In genomic region chr3:114411811-114412803, GRCh38 we compare ENCODE assay signal across 9 cellular contexts.
DNase-seq lines count a peak whose midpoint lies in the region; ATAC-seq and TF ChIP-seq lines count a peak whose summit lies in the region.
"Had no signal": no experiment of that assay in that cellular context is flagged by ENCODE, and none has a peak within 500 bp of the region (broad histone marks: within the 10 kb centered on the region; RNA-seq: fewer than 3 reads in every experiment).

No MANE protein-coding gene starts in this region.

- H3K36me3 Mint-ChIP-seq in activated T-cell treated with anti-CD3 and anti-CD28 coated beads, Interleukin-2, amount 50 U/mL, for 72 hours (ENCODE audit: insufficient read depth in 2 of 2) = no peaks in the 10 kb centered on the region

- H3K4me3 ChIP-seq in kidney epithelial cell (ENCODE audit: low read depth, low read length) (no peak overlapping the region), transverse colon (no peak overlapping the region)

- no peaks in the 10 kb centered on the region for H3K9me3 ChIP-seq in transverse colon

- H3K4me3 Mint-ChIP-seq in activated T-cell treated with anti-CD3 and anti-CD28 coated beads, Interleukin-2, amount 50 U/mL, for 72 hours = peak overlapping the region; percentile 63 to 79
- H3K4me3 Mint-ChIP-seq: naive thymus-derived CD4-positive, alpha-beta T cell had no signal

- H3K36me3 ChIP-seq in kidney epithelial cell (ENCODE audit: control insufficient read depth, insufficient read depth, low read length) (no peaks in the 10 kb centered on the region), transverse colon (no peaks in the 10 kb centered on the region)

- H3K27me3 Mint-ChIP-seq in activated T-cell treated with anti-CD3 and anti-CD28 coated beads, Interleukin-2, amount 50 U/mL, for 72 hours (ENCODE audit: low read depth) = no peaks in the 10 kb centered on the region

- intact Hi-C loops in transverse colon (cut with DNase I; ENCODE audit: low total_unique reads) = no loop called here

- H3K9me3 Mint-ChIP-seq in activated T-cell treated with anti-CD3 and anti-CD28 coated beads, Interleukin-2, amount 50 U/mL, for 72 hours = no peaks in the 10 kb centered on the region
- H3K9me3 Mint-ChIP-seq: naive thymus-derived CD4-positive, alpha-beta T cell had no signal

- H3K4me1 ChIP-seq in transverse colon = peaks cover 0 to 20% (median 3%) of the 10 kb centered on the region in 4 donors

- peak; percentile 51 to 54 for DNase-seq in activated T-cell treated with anti-CD3 and anti-CD28 coated beads, Interleukin-2, amount 50 U/mL, for 72 hours
- DNase-seq in kidney epithelial cell (ENCODE audit: low read depth) (peak; percentile 57), transverse colon (no peak), RPMI8226 (no peak), KBM-7 (no peak)

- TF ChIP-seq EP300 in transverse colon (IDR thresholded peaks at IDR 0.05; ENCODE audit: low read depth) = no peak

- peaks cover 40% of the 10 kb centered on the region for H3K4me1 Mint-ChIP-seq in activated T-cell treated with anti-CD3 and anti-CD28 coated beads, Interleukin-2, amount 50 U/mL, for 72 hours (ENCODE audit: low read depth)

- TF ChIP-seq CTCF in kidney epithelial cell (IDR thresholded peaks at IDR 0.05; ENCODE audit: insufficient read depth, low read length, poor library complexity, severe bottlenecking) = no peak
- TF ChIP-seq CTCF in transverse colon (IDR thresholded peaks at IDR 0.05) = no peak

- 63 to 68% methylated on average over 5 to 9 of the region's 9 CpGs for WGBS in transverse colon (ENCODE audit: low coverage in 1 of 2), 2 donors

- H3K27me3 ChIP-seq in kidney epithelial cell (ENCODE audit: control insufficient read depth, insufficient read depth, low read length) (no peaks in the 10 kb centered on the region), transverse colon (no peaks in the 10 kb centered on the region)

- no peak for TF ChIP-seq POLR2A in transverse colon (IDR thresholded peaks at IDR 0.05)

- ATAC-seq in GM18511 (IDR thresholded peaks at IDR 0.05; ENCODE audit: unreplicated experiment) = peak; percentile 75
- peak; percentile 65 for ATAC-seq in HG02840 (IDR thresholded peaks at IDR 0.05; ENCODE audit: low FRiP score, unreplicated experiment)
- ATAC-seq in activated T-cell treated with anti-CD3 and anti-CD28 coated beads, Interleukin-2, amount 50 U/mL, for 72 hours (replicated peaks in 1 of 2) = peak; percentile 94 to 98
- no peak for ATAC-seq in GM21619 (IDR thresholded peaks at IDR 0.05; ENCODE audit: unreplicated experiment)
- ATAC-seq: naive thymus-derived CD4-positive, alpha-beta T cell had no signal

- H3K27ac Mint-ChIP-seq in activated T-cell treated with anti-CD3 and anti-CD28 coated beads, Interleukin-2, amount 50 U/mL, for 72 hours = peak overlapping the region; percentile 52

- H3K27ac ChIP-seq in transverse colon = peak overlapping the region; percentile 31 to 48 (median 41)

- in situ Hi-C loops in transverse colon (cut with MboI; ENCODE audit: low pct_ligation_motif_present in 1 of 4, low pct_unique_long_range_greater_than_20kb in 1 of 4, low sequenced_read_pairs in 3 of 4) (loop anchor here in 1 of 4 donors (10.0 kb wide), 1 partner anchor 257 kb away; no protein-coding TSS in a partner anchor), KBM-7 (cut with MboI; ENCODE audit: low pct_unique_long_range_greater_than_20kb, low sequenced_read_pairs) (no loop called here)

Comparison
In these comparisons a context has a peak if more than half of its experiments do, and no peak if none do; other contexts are left out.
1. DNase-seq: peak in activated T-cell treated with anti-CD3 and anti-CD28 coated beads, Interleukin-2, amount 50 U/mL, for 72 hours (2 of 2) and kidney epithelial cell (single experiment); none in transverse colon (single experiment), RPMI8226 (single experiment) and KBM-7 (single experiment).